8 cellular contexts compared by ENCODE assay signal in genomic region chr17:17740627-17741237, GRCh38. TPM values are rescaled to one million over a fixed set of nuclear protein-coding genes. Genes with fewer than 3 reads are reported as not detected.
DNase-seq lines count a peak whose midpoint lies in the region; ATAC-seq and TF ChIP-seq lines count a peak whose summit lies in the region.

No MANE protein-coding gene starts in this region.

- H3K27ac Mint-ChIP-seq in activated CD8-positive, alpha-beta T cell treated with anti-CD3 and anti-CD28 coated beads, Interleukin-2, amount 10 ng/mL, durations not matched to agents 7 days and 5 days, result peak overlapping the region; percentile 28

- H3K9ac ChIP-seq in ES-I3 (ENCODE audit: low read depth, low read length), result peak overlapping the region; percentile 26; the same call in 1 of the 2 replicates

- H3K9me3 ChIP-seq in ES-I3 (ENCODE audit: control insufficient read depth, insufficient read depth, low read length), result no peaks in the 10 kb centered on the region
- H3K9me3 ChIP-seq in esophagus (ENCODE audit: control insufficient read depth in 2 of 2, insufficient read depth in 1 of 2, low read depth in 1 of 2, low read length in 1 of 2), result no peaks in the 10 kb centered on the region
- H3K9me3 ChIP-seq in sigmoid colon, result no peaks in the 10 kb centered on the region

- no peaks in the 10 kb centered on the region for H3K9me3 Mint-ChIP-seq in activated CD8-positive, alpha-beta T cell treated with anti-CD3 and anti-CD28 coated beads, Interleukin-2, amount 10 ng/mL, durations not matched to agents 7 days and 5 days (ENCODE audit: insufficient read depth)

- no peak overlapping the region for H3K4me3 Mint-ChIP-seq in activated CD8-positive, alpha-beta T cell treated with anti-CD3 and anti-CD28 coated beads, Interleukin-2, amount 10 ng/mL, durations not matched to agents 7 days and 5 days

- H3K27me3 Mint-ChIP-seq in activated CD8-positive, alpha-beta T cell treated with anti-CD3 and anti-CD28 coated beads, Interleukin-2, amount 10 ng/mL, durations not matched to agents 7 days and 5 days (ENCODE audit: low read depth), result no peaks in the 10 kb centered on the region

- no peak for TF ChIP-seq POLR2A in sigmoid colon (IDR thresholded peaks at IDR 0.05)
- TF ChIP-seq POLR2A in GM18505 (IDR thresholded peaks at IDR 0.05; ENCODE audit: borderline replicate concordance, extremely low read depth, insufficient read depth, insufficient read length), result no peak

- CTCF ChIA-PET in activated CD8-positive, alpha-beta T cell treated with anti-CD3 and anti-CD28 coated beads, Interleukin-2, amount 10 ng/mL, durations not matched to agents 7 days and 5 days (lab: Charles Lee), result no interaction called here

- H3K4me1 ChIP-seq in ES-I3 (ENCODE audit: insufficient read depth, low read length), result peaks cover 33% of the 10 kb centered on the region
- peaks cover 16 to 41% of the 10 kb centered on the region in 2 donors for H3K4me1 ChIP-seq in esophagus (ENCODE audit: control insufficient read depth in 2 of 2, insufficient read depth in 2 of 2, low read length in 1 of 2)
- H3K4me1 ChIP-seq in sigmoid colon, result peaks cover 0 to 68% (median 61%) of the 10 kb centered on the region in 4 donors

- no peaks in the 10 kb centered on the region for H3K27me3 ChIP-seq in esophagus (ENCODE audit: control insufficient read depth in 1 of 2, insufficient read depth in 2 of 2, low read length in 2 of 2)
- H3K27me3 ChIP-seq in sigmoid colon, result no peaks in the 10 kb centered on the region

- H3K4me3 ChIP-seq in esophagus (ENCODE audit: low read depth in 1 of 2, low read length in 2 of 2) (peak overlapping the region in 1 of 2 donors; percentile 17), sigmoid colon (peak overlapping the region in 1 of 4 donors; percentile 3)

- DNase-seq in activated CD8-positive, alpha-beta T cell treated with anti-CD3 and anti-CD28 coated beads, Interleukin-2, amount 10 ng/mL, durations not matched to agents 7 days and 5 days, result peak; percentile 46
- no peak for DNase-seq in sigmoid colon
- DNase-seq in NCI-H2081 (lab: John Stamatoyannopoulos, UW), result no peak
- DNase-seq in HuH-7 (ENCODE audit: low spot score), result no peak
- no peak for DNase-seq in NCI-H1694 treated with DMSO at 0.1 percent for 48 hours (lab: John Stamatoyannopoulos, UW)

- H3K4me1 Mint-ChIP-seq in activated CD8-positive, alpha-beta T cell treated with anti-CD3 and anti-CD28 coated beads, Interleukin-2, amount 10 ng/mL, durations not matched to agents 7 days and 5 days (ENCODE audit: low read depth), result peaks cover 34% of the 10 kb centered on the region

- ATAC-seq in activated CD8-positive, alpha-beta T cell treated with anti-CD3 and anti-CD28 coated beads, Interleukin-2, amount 10 ng/mL, durations not matched to agents 7 days and 5 days, result peak; percentile 17
- ATAC-seq in GM18505 (IDR thresholded peaks at IDR 0.05; ENCODE audit: unreplicated experiment), result no peak

- TF ChIP-seq EP300 in sigmoid colon (IDR thresholded peaks at IDR 0.05), result no peak

- H3K36me3 Mint-ChIP-seq in activated CD8-positive, alpha-beta T cell treated with anti-CD3 and anti-CD28 coated beads, Interleukin-2, amount 10 ng/mL, durations not matched to agents 7 days and 5 days (ENCODE audit: low read depth), result peaks cover 2% of the 10 kb centered on the region

- POLR2A ChIA-PET in activated CD8-positive, alpha-beta T cell treated with anti-CD3 and anti-CD28 coated beads, Interleukin-2, amount 10 ng/mL, durations not matched to agents 7 days and 5 days (lab: Charles Lee), result interaction anchor here (1.2 to 2.6 kb wide), 3 partner anchors 9 to 10 kb away, joined by 3 to 12 read pairs (median 3); no protein-coding TSS in a partner anchor

- H3K36me3 ChIP-seq in ES-I3 (ENCODE audit: insufficient read depth, low read length) (no peaks in the 10 kb centered on the region), esophagus (ENCODE audit: control insufficient read depth in 2 of 2, insufficient read depth in 2 of 2, low read length in 1 of 2) (no peaks in the 10 kb centered on the region), sigmoid colon (no peaks in the 10 kb centered on the region)

- H3K27ac ChIP-seq in esophagus (ENCODE audit: low read depth in 2 of 2, low read length in 1 of 2) (peak overlapping the region; percentile 76 to 98), sigmoid colon (peak overlapping the region; percentile 76 to 90 (median 80))

- 47 to 58% methylated on average over 24 of the region's 24 CpGs for WGBS in esophagus, 2 donors
- 70 to 78% methylated on average over 24 of the region's 24 CpGs for WGBS in sigmoid colon, 2 donors

- TF ChIP-seq CTCF in sigmoid colon (IDR thresholded peaks at IDR 0.05), result no peak

- intact Hi-C loops in sigmoid colon (cut with DNase I), result loop anchor here (5.0 kb wide), 1 partner anchor 42 kb away; no protein-coding TSS in a partner anchor

RNA-seq across cellular contexts. Expression of gene RAI1, which starts 59.5 kb away (rescaled TPM):
- total RNA-seq in activated CD8-positive, alpha-beta T cell treated with anti-CD3 and anti-CD28 coated beads, Interleukin-2, amount 10 ng/mL, durations not matched to agents 7 days and 5 days, result 10 to 100 TPM; 24.4 to 24.6 TPM
- polyA plus RNA-seq in esophagus (10 to 100 TPM; 10.7 to 14.4 TPM), sigmoid colon (10 to 100 TPM in 1 of 3 donors, 1 to 10 TPM in 2; 1.8 to 14.2 (median 2.5) TPM)
- total RNA-seq in sigmoid colon, result 10 to 100 TPM in 2 of 4 donors, 1 to 10 TPM in 2; 7.4 to 31.9 (median 12.5) TPM
